1 cellular context compared by ENCODE assay signal in the genomic region with DNA sequence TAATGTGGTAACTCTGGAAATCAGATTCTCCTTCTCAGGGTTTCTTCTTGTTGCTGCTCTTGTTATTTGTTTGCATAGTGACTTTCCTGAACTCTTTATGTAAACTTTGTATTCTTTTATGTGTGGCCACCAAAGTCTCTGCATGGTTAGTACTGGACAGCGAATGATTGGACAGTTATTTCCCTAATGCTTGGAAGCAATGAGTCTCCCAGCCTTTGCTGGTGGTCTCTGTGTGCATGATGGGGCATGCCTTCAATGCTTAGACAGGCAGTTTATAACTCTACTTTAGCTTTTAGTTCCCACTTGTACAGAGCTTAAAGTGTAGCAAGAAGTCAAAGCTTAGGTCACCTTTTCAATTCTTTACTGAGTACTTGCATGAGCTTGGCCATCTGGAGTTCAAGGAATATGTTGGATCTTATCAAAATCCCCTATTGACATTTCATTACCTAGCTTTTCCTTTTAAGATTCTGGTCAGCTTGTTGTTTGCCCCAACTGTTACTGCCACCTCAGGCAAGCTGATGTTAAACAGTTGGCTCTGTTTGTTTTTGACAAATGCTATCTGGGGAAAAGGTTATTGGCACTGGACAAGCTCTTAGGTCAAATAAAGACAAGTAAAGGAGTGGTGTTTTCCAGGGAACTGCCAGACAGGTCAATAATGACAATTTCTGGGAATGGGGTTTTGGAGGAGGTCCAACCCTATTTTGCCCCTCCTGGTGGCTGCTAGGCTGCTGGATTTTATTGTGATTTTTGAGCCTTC.
TF ChIP-seq lines count a peak whose summit lies in the region.

No MANE protein-coding gene starts in this region.

TF ChIP-seq in HepG2, 621 proteins besides CTCF, POLR2A, EP300 and RAD21 (continued from another document and continues in another):
- TF ChIP-seq, protein P1, sequence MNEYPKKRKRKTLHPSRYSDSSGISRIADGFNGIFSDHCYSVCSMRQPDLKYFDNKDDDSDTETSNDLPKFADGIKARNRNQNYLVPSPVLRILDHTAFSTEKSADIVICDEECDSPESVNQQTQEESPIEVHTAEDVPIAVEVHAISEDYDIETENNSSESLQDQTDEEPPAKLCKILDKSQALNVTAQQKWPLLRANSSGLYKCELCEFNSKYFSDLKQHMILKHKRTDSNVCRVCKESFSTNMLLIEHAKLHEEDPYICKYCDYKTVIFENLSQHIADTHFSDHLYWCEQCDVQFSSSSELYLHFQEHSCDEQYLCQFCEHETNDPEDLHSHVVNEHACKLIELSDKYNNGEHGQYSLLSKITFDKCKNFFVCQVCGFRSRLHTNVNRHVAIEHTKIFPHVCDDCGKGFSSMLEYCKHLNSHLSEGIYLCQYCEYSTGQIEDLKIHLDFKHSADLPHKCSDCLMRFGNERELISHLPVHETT (CRISPR knock-in tag; conservative IDR thresholded peaks at IDR 0.05): no peak
- TF ChIP-seq ZNF160 (CRISPR knock-in tag; IDR thresholded peaks at IDR 0.05) (no peak), CBX5 (CRISPR knock-in tag; IDR thresholded peaks at IDR 0.05; ENCODE audit: borderline replicate concordance) (no peak), ZNF605 (CRISPR knock-in tag; IDR thresholded peaks at IDR 0.05) (no peak), NFIC (IDR thresholded peaks at IDR 0.05; ENCODE audit: low read length) (peak; percentile 66; the same call in 1 of the 2 replicates), NBN (conservative IDR thresholded peaks at IDR 0.05) (no peak), ZNF777 (CRISPR knock-in tag; IDR thresholded peaks at IDR 0.05) (no peak), KDM5B (CRISPR knock-in tag; IDR thresholded peaks at IDR 0.05; ENCODE audit: borderline replicate concordance) (no peak), ZBTB7A (CRISPR knock-in tag; IDR thresholded peaks at IDR 0.05) (no peak), GLI4 (CRISPR knock-in tag; IDR thresholded peaks at IDR 0.05; ENCODE audit: borderline replicate concordance) (no peak), RXRB (CRISPR knock-in tag; IDR thresholded peaks at IDR 0.05; ENCODE audit: borderline replicate concordance) (peak; percentile 99), ZFY (CRISPR knock-in tag; IDR thresholded peaks at IDR 0.05) (no peak), HNRNPLL (IDR thresholded peaks at IDR 0.05; ENCODE audit: low read depth, low read length, poor library complexity, severe bottlenecking) (no peak), CCAR2 (optimal IDR thresholded peaks at IDR 0.05; ENCODE audit: low read depth, low read length) (no peak), CENPT (CRISPR knock-in tag; IDR thresholded peaks at IDR 0.05; ENCODE audit: low read depth) (no peak), ZNF441 (CRISPR knock-in tag; IDR thresholded peaks at IDR 0.05; ENCODE audit: borderline replicate concordance) (no peak), ZNF773 (CRISPR knock-in tag; IDR thresholded peaks at IDR 0.05; ENCODE audit: borderline replicate concordance) (no peak), SRY (CRISPR knock-in tag; IDR thresholded peaks at IDR 0.05) (no peak), RBAK (CRISPR knock-in tag; IDR thresholded peaks at IDR 0.05) (no peak), KAT8 (CRISPR knock-in tag; IDR thresholded peaks at IDR 0.05) (0 out of 2 replicates have a peak, but pooled peaks have one; percentile 25), KDM3A (CRISPR knock-in tag; IDR thresholded peaks at IDR 0.05; ENCODE audit: low read depth) (no peak), PPARG (CRISPR knock-in tag; conservative IDR thresholded peaks at IDR 0.05) (peak; percentile 99), NAIF1 (CRISPR knock-in tag; IDR thresholded peaks at IDR 0.05; ENCODE audit: borderline replicate concordance) (no peak), TBX2 (CRISPR knock-in tag; IDR thresholded peaks at IDR 0.05; ENCODE audit: borderline replicate concordance) (peak; percentile 70), SMC3 (IDR thresholded peaks at IDR 0.05; ENCODE audit: low read length) (no peak), NR2F1 (CRISPR knock-in tag; IDR thresholded peaks at IDR 0.05) (no peak), PHF5A (CRISPR knock-in tag; IDR thresholded peaks at IDR 0.05; ENCODE audit: low read depth, unreplicated experiment) (no peak), ISX (CRISPR knock-in tag; conservative IDR thresholded peaks at IDR 0.05) (no peak), EZH2 (conservative IDR thresholded peaks at IDR 0.05; ENCODE audit: low read depth, low read length) (no peak), ZNF136 (CRISPR knock-in tag; IDR thresholded peaks at IDR 0.05; ENCODE audit: low read depth) (no peak), IKZF4 (CRISPR knock-in tag; IDR thresholded peaks at IDR 0.05; ENCODE audit: borderline replicate concordance, low read depth, not compliant biosample characterization) (no peak), ZNF17 (CRISPR knock-in tag; IDR thresholded peaks at IDR 0.05) (no peak)
- TF ChIP-seq, protein P2, sequence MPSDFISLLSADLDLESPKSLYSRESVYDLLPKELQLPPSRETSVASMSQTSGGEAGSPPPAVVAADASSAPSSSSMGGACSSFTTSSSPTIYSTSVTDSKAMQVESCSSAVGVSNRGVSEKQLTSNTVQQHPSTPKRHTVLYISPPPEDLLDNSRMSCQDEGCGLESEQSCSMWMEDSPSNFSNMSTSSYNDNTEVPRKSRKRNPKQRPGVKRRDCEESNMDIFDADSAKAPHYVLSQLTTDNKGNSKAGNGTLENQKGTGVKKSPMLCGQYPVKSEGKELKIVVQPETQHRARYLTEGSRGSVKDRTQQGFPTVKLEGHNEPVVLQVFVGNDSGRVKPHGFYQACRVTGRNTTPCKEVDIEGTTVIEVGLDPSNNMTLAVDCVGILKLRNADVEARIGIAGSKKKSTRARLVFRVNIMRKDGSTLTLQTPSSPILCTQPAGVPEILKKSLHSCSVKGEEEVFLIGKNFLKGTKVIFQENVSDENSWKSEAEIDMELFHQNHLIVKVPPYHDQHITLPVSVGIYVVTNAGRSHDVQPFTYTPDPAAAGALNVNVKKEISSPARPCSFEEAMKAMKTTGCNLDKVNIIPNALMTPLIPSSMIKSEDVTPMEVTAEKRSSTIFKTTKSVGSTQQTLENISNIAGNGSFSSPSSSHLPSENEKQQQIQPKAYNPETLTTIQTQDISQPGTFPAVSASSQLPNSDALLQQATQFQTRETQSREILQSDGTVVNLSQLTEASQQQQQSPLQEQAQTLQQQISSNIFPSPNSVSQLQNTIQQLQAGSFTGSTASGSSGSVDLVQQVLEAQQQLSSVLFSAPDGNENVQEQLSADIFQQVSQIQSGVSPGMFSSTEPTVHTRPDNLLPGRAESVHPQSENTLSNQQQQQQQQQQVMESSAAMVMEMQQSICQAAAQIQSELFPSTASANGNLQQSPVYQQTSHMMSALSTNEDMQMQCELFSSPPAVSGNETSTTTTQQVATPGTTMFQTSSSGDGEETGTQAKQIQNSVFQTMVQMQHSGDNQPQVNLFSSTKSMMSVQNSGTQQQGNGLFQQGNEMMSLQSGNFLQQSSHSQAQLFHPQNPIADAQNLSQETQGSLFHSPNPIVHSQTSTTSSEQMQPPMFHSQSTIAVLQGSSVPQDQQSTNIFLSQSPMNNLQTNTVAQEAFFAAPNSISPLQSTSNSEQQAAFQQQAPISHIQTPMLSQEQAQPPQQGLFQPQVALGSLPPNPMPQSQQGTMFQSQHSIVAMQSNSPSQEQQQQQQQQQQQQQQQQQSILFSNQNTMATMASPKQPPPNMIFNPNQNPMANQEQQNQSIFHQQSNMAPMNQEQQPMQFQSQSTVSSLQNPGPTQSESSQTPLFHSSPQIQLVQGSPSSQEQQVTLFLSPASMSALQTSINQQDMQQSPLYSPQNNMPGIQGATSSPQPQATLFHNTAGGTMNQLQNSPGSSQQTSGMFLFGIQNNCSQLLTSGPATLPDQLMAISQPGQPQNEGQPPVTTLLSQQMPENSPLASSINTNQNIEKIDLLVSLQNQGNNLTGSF (CRISPR knock-in tag; IDR thresholded peaks at IDR 0.05): no peak
- TF ChIP-seq, protein P3, sequence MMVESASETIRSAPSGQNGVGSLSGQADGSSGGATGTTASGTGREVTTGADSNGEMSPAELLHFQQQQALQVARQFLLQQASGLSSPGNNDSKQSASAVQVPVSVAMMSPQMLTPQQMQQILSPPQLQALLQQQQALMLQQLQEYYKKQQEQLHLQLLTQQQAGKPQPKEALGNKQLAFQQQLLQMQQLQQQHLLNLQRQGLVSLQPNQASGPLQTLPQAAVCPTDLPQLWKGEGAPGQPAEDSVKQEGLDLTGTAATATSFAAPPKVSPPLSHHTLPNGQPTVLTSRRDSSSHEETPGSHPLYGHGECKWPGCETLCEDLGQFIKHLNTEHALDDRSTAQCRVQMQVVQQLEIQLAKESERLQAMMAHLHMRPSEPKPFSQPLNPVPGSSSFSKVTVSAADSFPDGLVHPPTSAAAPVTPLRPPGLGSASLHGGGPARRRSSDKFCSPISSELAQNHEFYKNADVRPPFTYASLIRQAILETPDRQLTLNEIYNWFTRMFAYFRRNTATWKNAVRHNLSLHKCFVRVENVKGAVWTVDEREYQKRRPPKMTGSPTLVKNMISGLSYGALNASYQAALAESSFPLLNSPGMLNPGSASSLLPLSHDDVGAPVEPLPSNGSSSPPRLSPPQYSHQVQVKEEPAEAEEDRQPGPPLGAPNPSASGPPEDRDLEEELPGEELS (CRISPR knock-in tag; IDR thresholded peaks at IDR 0.05): peak; percentile 24; the same call in 1 of the 2 replicates
- TF ChIP-seq, protein P4, sequence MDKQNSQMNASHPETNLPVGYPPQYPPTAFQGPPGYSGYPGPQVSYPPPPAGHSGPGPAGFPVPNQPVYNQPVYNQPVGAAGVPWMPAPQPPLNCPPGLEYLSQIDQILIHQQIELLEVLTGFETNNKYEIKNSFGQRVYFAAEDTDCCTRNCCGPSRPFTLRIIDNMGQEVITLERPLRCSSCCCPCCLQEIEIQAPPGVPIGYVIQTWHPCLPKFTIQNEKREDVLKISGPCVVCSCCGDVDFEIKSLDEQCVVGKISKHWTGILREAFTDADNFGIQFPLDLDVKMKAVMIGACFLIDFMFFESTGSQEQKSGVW (CRISPR knock-in tag; IDR thresholded peaks at IDR 0.05; ENCODE audit: borderline replicate concordance): no peak
- TF ChIP-seq, protein P5, sequence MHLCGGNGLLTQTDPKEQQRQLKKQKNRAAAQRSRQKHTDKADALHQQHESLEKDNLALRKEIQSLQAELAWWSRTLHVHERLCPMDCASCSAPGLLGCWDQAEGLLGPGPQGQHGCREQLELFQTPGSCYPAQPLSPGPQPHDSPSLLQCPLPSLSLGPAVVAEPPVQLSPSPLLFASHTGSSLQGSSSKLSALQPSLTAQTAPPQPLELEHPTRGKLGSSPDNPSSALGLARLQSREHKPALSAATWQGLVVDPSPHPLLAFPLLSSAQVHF (CRISPR knock-in tag; IDR thresholded peaks at IDR 0.05): no peak
- TF ChIP-seq, protein P6, sequence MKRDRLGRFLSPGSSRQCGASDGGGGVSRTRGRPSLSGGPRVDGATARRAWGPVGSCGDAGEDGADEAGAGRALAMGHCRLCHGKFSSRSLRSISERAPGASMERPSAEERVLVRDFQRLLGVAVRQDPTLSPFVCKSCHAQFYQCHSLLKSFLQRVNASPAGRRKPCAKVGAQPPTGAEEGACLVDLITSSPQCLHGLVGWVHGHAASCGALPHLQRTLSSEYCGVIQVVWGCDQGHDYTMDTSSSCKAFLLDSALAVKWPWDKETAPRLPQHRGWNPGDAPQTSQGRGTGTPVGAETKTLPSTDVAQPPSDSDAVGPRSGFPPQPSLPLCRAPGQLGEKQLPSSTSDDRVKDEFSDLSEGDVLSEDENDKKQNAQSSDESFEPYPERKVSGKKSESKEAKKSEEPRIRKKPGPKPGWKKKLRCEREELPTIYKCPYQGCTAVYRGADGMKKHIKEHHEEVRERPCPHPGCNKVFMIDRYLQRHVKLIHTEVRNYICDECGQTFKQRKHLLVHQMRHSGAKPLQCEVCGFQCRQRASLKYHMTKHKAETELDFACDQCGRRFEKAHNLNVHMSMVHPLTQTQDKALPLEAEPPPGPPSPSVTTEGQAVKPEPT (CRISPR knock-in tag; IDR thresholded peaks at IDR 0.05; ENCODE audit: low read depth): no peak
- TF ChIP-seq, protein P7, sequence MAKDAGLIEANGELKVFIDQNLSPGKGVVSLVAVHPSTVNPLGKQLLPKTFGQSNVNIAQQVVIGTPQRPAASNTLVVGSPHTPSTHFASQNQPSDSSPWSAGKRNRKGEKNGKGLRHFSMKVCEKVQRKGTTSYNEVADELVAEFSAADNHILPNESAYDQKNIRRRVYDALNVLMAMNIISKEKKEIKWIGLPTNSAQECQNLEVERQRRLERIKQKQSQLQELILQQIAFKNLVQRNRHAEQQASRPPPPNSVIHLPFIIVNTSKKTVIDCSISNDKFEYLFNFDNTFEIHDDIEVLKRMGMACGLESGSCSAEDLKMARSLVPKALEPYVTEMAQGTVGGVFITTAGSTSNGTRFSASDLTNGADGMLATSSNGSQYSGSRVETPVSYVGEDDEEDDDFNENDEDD (CRISPR knock-in tag; IDR thresholded peaks at IDR 0.05; ENCODE audit: borderline replicate concordance): no peak
- TF ChIP-seq, protein P8, sequence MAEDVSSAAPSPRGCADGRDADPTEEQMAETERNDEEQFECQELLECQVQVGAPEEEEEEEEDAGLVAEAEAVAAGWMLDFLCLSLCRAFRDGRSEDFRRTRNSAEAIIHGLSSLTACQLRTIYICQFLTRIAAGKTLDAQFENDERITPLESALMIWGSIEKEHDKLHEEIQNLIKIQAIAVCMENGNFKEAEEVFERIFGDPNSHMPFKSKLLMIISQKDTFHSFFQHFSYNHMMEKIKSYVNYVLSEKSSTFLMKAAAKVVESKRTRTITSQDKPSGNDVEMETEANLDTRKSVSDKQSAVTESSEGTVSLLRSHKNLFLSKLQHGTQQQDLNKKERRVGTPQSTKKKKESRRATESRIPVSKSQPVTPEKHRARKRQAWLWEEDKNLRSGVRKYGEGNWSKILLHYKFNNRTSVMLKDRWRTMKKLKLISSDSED (CRISPR knock-in tag; IDR thresholded peaks at IDR 0.05): no peak
- TF ChIP-seq, protein P9, sequence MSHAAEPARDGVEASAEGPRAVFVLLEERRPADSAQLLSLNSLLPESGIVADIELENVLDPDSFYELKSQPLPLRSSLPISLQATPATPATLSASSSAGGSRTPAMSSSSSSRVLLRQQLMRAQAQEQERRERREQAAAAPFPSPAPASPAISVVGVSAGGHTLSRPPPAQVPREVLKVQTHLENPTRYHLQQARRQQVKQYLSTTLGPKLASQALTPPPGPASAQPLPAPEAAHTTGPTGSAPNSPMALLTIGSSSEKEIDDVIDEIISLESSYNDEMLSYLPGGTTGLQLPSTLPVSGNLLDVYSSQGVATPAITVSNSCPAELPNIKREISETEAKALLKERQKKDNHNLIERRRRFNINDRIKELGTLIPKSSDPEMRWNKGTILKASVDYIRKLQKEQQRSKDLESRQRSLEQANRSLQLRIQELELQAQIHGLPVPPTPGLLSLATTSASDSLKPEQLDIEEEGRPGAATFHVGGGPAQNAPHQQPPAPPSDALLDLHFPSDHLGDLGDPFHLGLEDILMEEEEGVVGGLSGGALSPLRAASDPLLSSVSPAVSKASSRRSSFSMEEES (CRISPR knock-in tag; IDR thresholded peaks at IDR 0.05): no peak
- TF ChIP-seq, protein P10, sequence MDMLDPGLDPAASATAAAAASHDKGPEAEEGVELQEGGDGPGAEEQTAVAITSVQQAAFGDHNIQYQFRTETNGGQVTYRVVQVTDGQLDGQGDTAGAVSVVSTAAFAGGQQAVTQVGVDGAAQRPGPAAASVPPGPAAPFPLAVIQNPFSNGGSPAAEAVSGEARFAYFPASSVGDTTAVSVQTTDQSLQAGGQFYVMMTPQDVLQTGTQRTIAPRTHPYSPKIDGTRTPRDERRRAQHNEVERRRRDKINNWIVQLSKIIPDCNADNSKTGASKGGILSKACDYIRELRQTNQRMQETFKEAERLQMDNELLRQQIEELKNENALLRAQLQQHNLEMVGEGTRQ (IDR thresholded peaks at IDR 0.05; ENCODE audit: low read depth, low read length): no peak
- TF ChIP-seq, protein P10 (CRISPR knock-in tag; IDR thresholded peaks at IDR 0.05; ENCODE audit: borderline replicate concordance): no peak
